In genomic region chr7:7183061-7183832, GRCh38 we compare ENCODE assay signal across 8 cellular contexts. TPM values are rescaled to one million over a fixed set of nuclear protein-coding genes. Genes with fewer than 3 reads are reported as not detected.
A peak's percentile ranks its signal among the peaks of the same experiment; 100 is the strongest.
DNase-seq lines count a peak whose midpoint lies in the region; ATAC-seq and TF ChIP-seq lines count a peak whose summit lies in the region.

No MANE protein-coding gene starts in this region.

- peaks cover 54% of the 10 kb centered on the region for H3K79me2 ChIP-seq in GM23338 (replicated peaks; ENCODE audit: insufficient read depth)
- peaks cover 53% of the 10 kb centered on the region for H3K79me2 ChIP-seq in KMS-11 (ENCODE audit: insufficient read depth, low read depth)

- ATAC-seq in GM23338 = peak; percentile 47

- no peak for TF ChIP-seq RAD21 in liver (IDR thresholded peaks at IDR 0.05)

- H3K9ac ChIP-seq in KMS-11 = peak overlapping the region; percentile 80
- peak overlapping the region; percentile 77 to 87 for H3K9ac ChIP-seq in liver (ENCODE audit: low read depth in 1 of 2, low read length in 2 of 2)

- H3K4me1 Mint-ChIP-seq in GM23338 (peaks cover 17% of the 10 kb centered on the region), chondrocyte (ENCODE audit: low read depth) (peaks cover 25% of the 10 kb centered on the region)

- H3K4me3 Mint-ChIP-seq in GM23338 (peak overlapping the region; percentile 89), chondrocyte (ENCODE audit: unreplicated experiment) (peak overlapping the region; percentile 72)

- H3K27me3 Mint-ChIP-seq in GM23338 (ENCODE audit: insufficient read depth, low read depth, poor library complexity) (peaks cover 3% of the 10 kb centered on the region), chondrocyte (ENCODE audit: low read depth) (no peaks in the 10 kb centered on the region)

- under 1% methylated on average over 44 of the region's 44 CpGs for WGBS in liver

- H3K9me3 Mint-ChIP-seq in GM23338 (no peaks in the 10 kb centered on the region; the same call in 2 of the 3 replicates), chondrocyte (ENCODE audit: low read depth) (no peaks in the 10 kb centered on the region)

- H2AFZ ChIP-seq in GM23338 (no peak overlapping the region), KMS-11 (ENCODE audit: low read depth) (peak overlapping the region; percentile 77)

- peak overlapping the region; percentile 89 for H3K4me2 ChIP-seq in GM23338
- H3K4me2 ChIP-seq in KMS-11 = peak overlapping the region; percentile 85

- peaks cover 39% of the 10 kb centered on the region for H3K4me1 ChIP-seq in GM23338 (ENCODE audit: insufficient read depth)
- H3K4me1 ChIP-seq in KMS-11 (ENCODE audit: low read depth, poor library complexity, severe bottlenecking) = peaks cover 55% of the 10 kb centered on the region
- H3K4me1 ChIP-seq in liver (ENCODE audit: control insufficient read depth in 4 of 4, insufficient read depth in 4 of 4, low read length in 3 of 4) = peaks cover 1 to 22% (median 16%) of the 10 kb centered on the region in 4 donors

- no peaks in the 10 kb centered on the region for H3K9me2 ChIP-seq in GM23338 (ENCODE audit: insufficient read depth)

- peaks cover 9% of the 10 kb centered on the region for H4K20me1 ChIP-seq in GM23338 (replicated peaks; ENCODE audit: insufficient read depth)
- no peaks in the 10 kb centered on the region for H4K20me1 ChIP-seq in KMS-11 (ENCODE audit: insufficient read depth)

- H3K36me3 Mint-ChIP-seq in GM23338 (ENCODE audit: low read depth) (peaks cover 7% of the 10 kb centered on the region), chondrocyte (ENCODE audit: low read depth) (peaks cover 3% of the 10 kb centered on the region)

- no peaks in the 10 kb centered on the region for H3F3A ChIP-seq in GM23338 (replicated peaks; ENCODE audit: low read depth)

- H3K4me3 ChIP-seq in GM23338 (peak overlapping the region; percentile 63), KMS-11 (IDR thresholded peaks at IDR 0.05; ENCODE audit: insufficient read depth, low read depth, low read length) (no peak overlapping the region), liver (ENCODE audit: low read depth in 1 of 3, low read length in 3 of 3) (peak overlapping the region; percentile 88 to 93 (median 92))

- H3K27ac Mint-ChIP-seq in GM23338 (peak overlapping the region; percentile 94), chondrocyte (ENCODE audit: unreplicated experiment) (peak overlapping the region; percentile 62)

- H3K27me3 ChIP-seq in GM23338 (ENCODE audit: insufficient read depth) (no peaks in the 10 kb centered on the region), KMS-11 (ENCODE audit: insufficient read depth, low read depth) (no peaks in the 10 kb centered on the region), liver (ENCODE audit: control insufficient read depth in 4 of 4, insufficient read depth in 4 of 4, low read length in 3 of 4) (no peaks in the 10 kb centered on the region)

- H3K36me3 ChIP-seq in GM23338 (ENCODE audit: insufficient read depth) (no peaks in the 10 kb centered on the region), KMS-11 (ENCODE audit: insufficient read depth) (no peaks in the 10 kb centered on the region), liver (ENCODE audit: control insufficient read depth in 4 of 4, insufficient read depth in 3 of 4, low read depth in 1 of 4, low read length in 3 of 4) (no peaks in the 10 kb centered on the region)

- peak; percentile 47 for DNase-seq in GM10266 (ENCODE audit: extremely low spot score)
- peak; percentile 66 for DNase-seq in GM23338 (ENCODE audit: low spot score)
- peak; percentile 58 for DNase-seq in UCSD-AML1 (lab: John Stamatoyannopoulos, UW; ENCODE audit: unreplicated experiment)
- DNase-seq in chondrocyte (ENCODE audit: low spot score) = peak; percentile 60
- peak; percentile 3 to 25 (median 24) for DNase-seq in stimulated activated CD4-positive, alpha-beta T cell treated with anti-CD3 and anti-CD28 coated beads, TNF-alpha, amount 100 ng/mL, for 4 hours (ENCODE audit: low read depth in 3 of 3)
- no peak for DNase-seq in NCI-H446 treated with DMSO at 0.1 percent for 48 hours (lab: John Stamatoyannopoulos, UW)

- no peaks in the 10 kb centered on the region for H3K9me3 ChIP-seq in liver (ENCODE audit: control insufficient read depth in 4 of 4, low read length in 3 of 4)

- peak overlapping the region; percentile 87 for H3K27ac ChIP-seq in GM23338 (ENCODE audit: low read depth)
- H3K27ac ChIP-seq in KMS-11 = peak overlapping the region; percentile 93
- peak overlapping the region; percentile 93 to 99 for H3K27ac ChIP-seq in liver (ENCODE audit: low read depth in 1 of 2, low read length in 2 of 2)

- TF ChIP-seq CTCF in GM10266 (IDR thresholded peaks at IDR 0.05; ENCODE audit: control insufficient read depth, insufficient read depth, low read depth, missing control alignments) = no peak
- TF ChIP-seq CTCF in GM23338 (conservative IDR thresholded peaks at IDR 0.05; ENCODE audit: low read depth in 2 of 2) = no peak
- no peak; the same call in 1 of the 2 replicates for TF ChIP-seq CTCF in KMS-11 (conservative IDR thresholded peaks at IDR 0.05; ENCODE audit: low read depth, low read length)
- peak; percentile 23 for TF ChIP-seq CTCF in chondrocyte (IDR thresholded peaks at IDR 0.05)
- TF ChIP-seq CTCF in liver (IDR thresholded peaks at IDR 0.05; ENCODE audit: low read depth, low read length, missing input control) = no peak

TF ChIP-seq in GM23338, 12 proteins besides CTCF, POLR2A, EP300 and RAD21 (continues in another document):
- TF ChIP-seq EZH2 (IDR thresholded peaks at IDR 0.05; ENCODE audit: low read depth, unreplicated experiment) (no peak), REST (IDR thresholded peaks at IDR 0.05; ENCODE audit: unreplicated experiment) (no peak), ZNF114 (CRISPR knock-in tag; IDR thresholded peaks at IDR 0.05) (no peak)

TF ChIP-seq in liver, 16 proteins besides CTCF, POLR2A, EP300 and RAD21:
- TF ChIP-seq SP1 (IDR thresholded peaks at IDR 0.05) = no peak
- TF ChIP-seq HNF4G (IDR thresholded peaks at IDR 0.05) = no peak
- no peak for TF ChIP-seq MAX (IDR thresholded peaks at IDR 0.05)
- no peak for TF ChIP-seq ATF3 (IDR thresholded peaks at IDR 0.05)
- TF ChIP-seq GABPA (IDR thresholded peaks at IDR 0.05 in 1 of 2, conservative IDR thresholded peaks at IDR 0.05 in 1 of 2) = no peak
- TF ChIP-seq YY1 (IDR thresholded peaks at IDR 0.05) = no peak
- no peak for TF ChIP-seq EGR1 (IDR thresholded peaks at IDR 0.05; ENCODE audit: low read depth in 2 of 2)
- TF ChIP-seq RXRA (IDR thresholded peaks at IDR 0.05) = no peak
- no peak for TF ChIP-seq ZBTB33 (IDR thresholded peaks at IDR 0.05)
- TF ChIP-seq FOXA1 (IDR thresholded peaks at IDR 0.05) = no peak
- no peak for TF ChIP-seq TAF1 (conservative IDR thresholded peaks at IDR 0.05)
- no peak for TF ChIP-seq REST (IDR thresholded peaks at IDR 0.05)
- no peak for TF ChIP-seq NR2F2 (IDR thresholded peaks at IDR 0.05)
- TF ChIP-seq FOXA2 (IDR thresholded peaks at IDR 0.05) = no peak
- TF ChIP-seq JUND (IDR thresholded peaks at IDR 0.05) = no peak
- no peak for TF ChIP-seq HNF4A (conservative IDR thresholded peaks at IDR 0.05)

RNA-seq across cellular contexts. Expression of gene C1GALT1, which starts 0.9 kb away (rescaled TPM):
- 203 and 261 TPM in 2 replicates for total RNA-seq in GM23338 (2014; rRNA removed; shearing (Covaris generic))
- polyA plus RNA-seq in GM23338 (2016; fragmentation: Nextera tagmentation; extraction: Ambion mirVana) (48.5 and 58.2 TPM in 2 replicates), liver (1 to 10 TPM; 5.6 to 8.8 TPM)
- total RNA-seq in chondrocyte (25.2 to 27.7 TPM (median 25.2 TPM) in 3 replicates), liver (10 to 100 TPM; 16.2 to 28.6 TPM)
